11 cellular contexts compared by ENCODE assay signal in the genomic region with DNA sequence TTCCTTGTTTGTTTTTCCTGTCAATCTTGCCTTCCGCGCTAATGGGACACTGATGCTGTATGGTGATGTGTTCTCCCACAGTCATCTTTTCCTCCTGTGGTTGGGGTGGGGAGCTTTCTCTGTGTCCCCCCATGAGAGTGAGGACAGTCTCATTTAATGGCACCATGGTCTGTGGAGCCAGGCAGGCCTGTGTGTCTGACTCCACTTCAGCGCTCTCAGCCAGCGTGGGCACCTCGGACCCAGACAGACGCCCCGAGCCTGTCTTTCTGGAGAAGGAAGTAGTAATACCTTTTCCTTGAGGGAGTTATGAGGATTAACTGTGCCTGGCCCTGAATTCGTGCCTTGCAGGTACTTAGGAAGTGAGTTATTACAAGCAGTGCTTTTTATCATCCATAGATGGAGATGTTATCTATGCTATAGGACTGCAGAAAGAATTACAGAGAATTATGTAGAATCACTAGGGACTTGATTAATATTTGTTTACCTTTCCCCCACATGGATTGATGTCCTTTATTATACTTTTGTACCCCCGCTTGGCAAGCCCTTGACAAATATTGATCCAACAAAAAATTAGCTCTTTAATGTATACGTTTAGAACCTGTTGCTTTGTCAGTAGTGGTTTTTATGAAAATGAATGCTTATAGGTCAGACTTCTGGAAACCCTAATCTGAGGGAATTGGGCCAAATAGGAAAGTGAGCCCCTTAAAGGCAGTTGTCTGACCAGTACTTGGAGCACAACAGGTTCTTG.
DNase-seq lines count a peak whose midpoint lies in the region.
"Had no signal": no experiment of that assay in that cellular context is flagged by ENCODE, and none has a peak within 500 bp of the region (broad histone marks: within the 10 kb centered on the region; RNA-seq: fewer than 3 reads in every experiment).

No MANE protein-coding gene starts in this region.

- no peak overlapping the region for H2AFZ ChIP-seq in trophoblast cell (ENCODE audit: insufficient read depth, low read length, poor library complexity)

- H3K4me3 ChIP-seq in CD4-positive, alpha-beta memory T cell (ENCODE audit: low read length in 2 of 2): no peak overlapping the region
- no peak overlapping the region for H3K4me3 ChIP-seq in trophoblast cell (ENCODE audit: low read depth, low read length)

- CTCF ChIA-PET in CD4-positive, alpha-beta memory T cell (lab: Charles Lee; ENCODE audit: partially characterized antibody): interaction anchor here (1.3 to 2.8 kb wide), 3 partner anchors 76 to 207 kb away, joined by 3 to 11 read pairs (median 11); partner anchors contain the start of gene IGF1R

- H3K4me1 Mint-ChIP-seq in CD4-positive, alpha-beta memory T cell: peaks cover 24 to 62% (median 42%) of the 10 kb centered on the region in 4 donors

- peak overlapping the region in 3 of 8 donors; percentile 40 to 65 (median 44) for H3K4me3 Mint-ChIP-seq in CD4-positive, alpha-beta memory T cell

- no peak overlapping the region for H4K12ac ChIP-seq in trophoblast cell (ENCODE audit: low read depth, low read length)

- no peak overlapping the region for H2BK5ac ChIP-seq in trophoblast cell (ENCODE audit: low read depth, low read length, poor library complexity)

- H3K4me1 ChIP-seq in CD4-positive, alpha-beta memory T cell (ENCODE audit: insufficient read depth, low read length): peaks cover 33% of the 10 kb centered on the region
- H3K4me1 ChIP-seq in trophoblast cell (ENCODE audit: control insufficient read depth in 1 of 2, insufficient read depth in 2 of 2, low read length in 2 of 2): peaks cover 33 to 34% of the 10 kb centered on the region in 2 experiments

- peak overlapping the region; percentile 49 for H2BK12ac ChIP-seq in trophoblast cell (ENCODE audit: low read length)

- H3K79me2 ChIP-seq in trophoblast cell (ENCODE audit: control insufficient read depth, insufficient read depth, low read length, poor library complexity): peaks cover 18% of the 10 kb centered on the region

- H2BK120ac ChIP-seq in trophoblast cell (ENCODE audit: insufficient read depth, low read length, poor library complexity): peak overlapping the region; percentile 8

- no peaks in the 10 kb centered on the region for H3K27me3 Mint-ChIP-seq in CD4-positive, alpha-beta memory T cell
- H3K27me3 Mint-ChIP-seq: progenitor cell of endocrine pancreas had no signal

- H3K36me3 ChIP-seq in CD4-positive, alpha-beta memory T cell (ENCODE audit: insufficient read depth, low read length): no peaks in the 10 kb centered on the region
- no peaks in the 10 kb centered on the region for H3K36me3 ChIP-seq in trophoblast cell (ENCODE audit: control insufficient read depth in 1 of 2, insufficient read depth in 2 of 2, low read length in 2 of 2)

- POLR2A ChIA-PET in CD4-positive, alpha-beta memory T cell (lab: Charles Lee; ENCODE audit: partially characterized antibody): no interaction called here

- no peaks in the 10 kb centered on the region for H3K9me3 ChIP-seq in CD4-positive, alpha-beta memory T cell (ENCODE audit: control insufficient read depth in 1 of 2, low read length in 2 of 2)
- H3K9me3 ChIP-seq in trophoblast cell (ENCODE audit: insufficient read depth, low read depth, low read length): no peaks in the 10 kb centered on the region

- H3K23ac ChIP-seq in trophoblast cell (ENCODE audit: low read length): no peak overlapping the region

- DNase-seq in CD4-positive, alpha-beta memory T cell: no peak
- peak; percentile 54 for DNase-seq in NCI-H748 treated with DMSO at 0.1 percent for 48 hours (lab: John Stamatoyannopoulos, UW)
- DNase-seq in epithelial cell of prostate (ENCODE audit: low read depth, low spot score): no peak
- DNase-seq in trophoblast cell: no peak
- no peak for DNase-seq in mesenteric fat pad (ENCODE audit: low spot score)
- DNase-seq in activated effector memory CD4-positive, alpha-beta T cell treated with Interleukin-2 at 50 U/mL for 16 hours: no peak
- DNase-seq in Ammon's horn (ENCODE audit: low spot score): no peak
- DNase-seq in activated CD4-positive, alpha-beta T cell treated with anti-CD3 and anti-CD28 coated beads for 1 hour: no peak
- DNase-seq: DMS153, NCI-H774 had no signal

- no peak overlapping the region for H3K14ac ChIP-seq in trophoblast cell (ENCODE audit: low read length)

- no peak overlapping the region for H3K9ac ChIP-seq in trophoblast cell (ENCODE audit: low read length)

- peak overlapping the region in 4 of 7 donors; percentile 46 to 83 (median 76) for H3K27ac Mint-ChIP-seq in CD4-positive, alpha-beta memory T cell
- H3K27ac Mint-ChIP-seq: progenitor cell of endocrine pancreas had no signal

- H3K18ac ChIP-seq in trophoblast cell (ENCODE audit: low read length): peak overlapping the region; percentile 29

- H3K4ac ChIP-seq in trophoblast cell (ENCODE audit: low read depth, low read length): peak overlapping the region; percentile 81

- no peak overlapping the region for H3K4me2 ChIP-seq in trophoblast cell (ENCODE audit: low read length)

- peaks cover 9% of the 10 kb centered on the region for H3K79me1 ChIP-seq in trophoblast cell (ENCODE audit: low read length)

- H3K36me3 Mint-ChIP-seq in CD4-positive, alpha-beta memory T cell: peaks cover 0 to 7% of the 10 kb centered on the region in 2 donors

- peaks cover 0 to 1% (median 0%) of the 10 kb centered on the region in 8 donors for H3K9me3 Mint-ChIP-seq in CD4-positive, alpha-beta memory T cell

- no CpG with 5 or more reads among the region's 10 CpGs for WGBS in trophoblast cell (ENCODE audit: extremely low coverage, insufficient coverage, insufficient read length)

- no peak overlapping the region for H3K27ac ChIP-seq in CD4-positive, alpha-beta memory T cell (ENCODE audit: low read depth, low read length)
- H3K27ac ChIP-seq in epithelial cell of prostate: peak overlapping the region; percentile 71
- no peak overlapping the region for H3K27ac ChIP-seq in trophoblast cell (ENCODE audit: low read depth, low read length)

- H3K27me3 ChIP-seq in CD4-positive, alpha-beta memory T cell (ENCODE audit: insufficient read depth, low read length): no peaks in the 10 kb centered on the region
- H3K27me3 ChIP-seq in trophoblast cell (ENCODE audit: insufficient read depth, low read length): no peaks in the 10 kb centered on the region

- H2AK5ac ChIP-seq in trophoblast cell (ENCODE audit: low read length): peak overlapping the region; percentile 58

- H4K91ac ChIP-seq in trophoblast cell (ENCODE audit: low read depth, low read length): peak overlapping the region; percentile 41

- no peak overlapping the region for H4K8ac ChIP-seq in trophoblast cell (ENCODE audit: low read depth, low read length)

- intact Hi-C loops in CD4-positive, alpha-beta memory T cell (cut with micrococcal nuclease): no loop called here
